ENCODE assay signal across 1 cellular context in the genomic region with DNA sequence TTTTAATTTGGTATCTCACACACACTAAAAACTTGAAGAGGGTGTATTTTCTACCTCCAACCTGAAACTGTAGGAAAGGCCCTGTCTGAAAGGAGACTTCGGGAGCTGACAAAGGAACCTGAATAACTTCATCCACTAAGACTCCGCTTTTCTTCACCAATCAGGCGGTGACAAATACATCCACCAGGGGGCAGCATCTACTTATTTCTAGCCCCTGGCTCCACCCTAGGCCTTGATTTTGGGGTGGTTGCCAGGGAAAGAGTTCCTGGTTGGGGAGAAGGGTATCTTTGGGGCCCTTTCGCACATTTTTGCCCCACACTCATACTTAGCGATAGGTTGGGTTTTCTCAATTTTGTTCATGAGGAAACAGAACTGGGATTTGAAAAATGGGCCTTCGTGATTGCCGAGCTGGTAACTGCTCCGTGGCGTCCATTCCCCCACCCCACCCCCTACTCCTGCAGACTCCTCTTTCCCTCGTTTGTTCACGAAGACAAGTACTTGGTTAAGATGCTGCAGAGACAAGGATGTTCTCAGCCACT.
TF ChIP-seq lines count a peak whose summit lies in the region.

No MANE protein-coding gene starts in this region.

TF ChIP-seq in HepG2, 621 proteins besides CTCF, POLR2A, EP300 and RAD21 (continued from another document and continues in another):
- TF ChIP-seq, protein P1, sequence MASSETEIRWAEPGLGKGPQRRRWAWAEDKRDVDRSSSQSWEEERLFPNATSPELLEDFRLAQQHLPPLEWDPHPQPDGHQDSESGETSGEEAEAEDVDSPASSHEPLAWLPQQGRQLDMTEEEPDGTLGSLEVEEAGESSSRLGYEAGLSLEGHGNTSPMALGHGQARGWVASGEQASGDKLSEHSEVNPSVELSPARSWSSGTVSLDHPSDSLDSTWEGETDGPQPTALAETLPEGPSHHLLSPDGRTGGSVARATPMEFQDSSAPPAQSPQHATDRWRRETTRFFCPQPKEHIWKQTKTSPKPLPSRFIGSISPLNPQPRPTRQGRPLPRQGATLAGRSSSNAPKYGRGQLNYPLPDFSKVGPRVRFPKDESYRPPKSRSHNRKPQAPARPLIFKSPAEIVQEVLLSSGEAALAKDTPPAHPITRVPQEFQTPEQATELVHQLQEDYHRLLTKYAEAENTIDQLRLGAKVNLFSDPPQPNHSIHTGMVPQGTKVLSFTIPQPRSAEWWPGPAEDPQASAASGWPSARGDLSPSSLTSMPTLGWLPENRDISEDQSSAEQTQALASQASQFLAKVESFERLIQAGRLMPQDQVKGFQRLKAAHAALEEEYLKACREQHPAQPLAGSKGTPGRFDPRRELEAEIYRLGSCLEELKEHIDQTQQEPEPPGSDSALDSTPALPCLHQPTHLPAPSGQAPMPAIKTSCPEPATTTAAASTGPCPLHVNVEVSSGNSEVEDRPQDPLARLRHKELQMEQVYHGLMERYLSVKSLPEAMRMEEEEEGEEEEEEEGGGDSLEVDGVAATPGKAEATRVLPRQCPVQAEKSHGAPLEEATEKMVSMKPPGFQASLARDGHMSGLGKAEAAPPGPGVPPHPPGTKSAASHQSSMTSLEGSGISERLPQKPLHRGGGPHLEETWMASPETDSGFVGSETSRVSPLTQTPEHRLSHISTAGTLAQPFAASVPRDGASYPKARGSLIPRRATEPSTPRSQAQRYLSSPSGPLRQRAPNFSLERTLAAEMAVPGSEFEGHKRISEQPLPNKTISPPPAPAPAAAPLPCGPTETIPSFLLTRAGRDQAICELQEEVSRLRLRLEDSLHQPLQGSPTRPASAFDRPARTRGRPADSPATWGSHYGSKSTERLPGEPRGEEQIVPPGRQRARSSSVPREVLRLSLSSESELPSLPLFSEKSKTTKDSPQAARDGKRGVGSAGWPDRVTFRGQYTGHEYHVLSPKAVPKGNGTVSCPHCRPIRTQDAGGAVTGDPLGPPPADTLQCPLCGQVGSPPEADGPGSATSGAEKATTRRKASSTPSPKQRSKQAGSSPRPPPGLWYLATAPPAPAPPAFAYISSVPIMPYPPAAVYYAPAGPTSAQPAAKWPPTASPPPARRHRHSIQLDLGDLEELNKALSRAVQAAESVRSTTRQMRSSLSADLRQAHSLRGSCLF (CRISPR knock-in tag; IDR thresholded peaks at IDR 0.05; ENCODE audit: borderline replicate concordance) = no peak
- TF ChIP-seq ZNF766 (CRISPR knock-in tag; IDR thresholded peaks at IDR 0.05; ENCODE audit: borderline replicate concordance) = 0 out of 2 replicates have a peak, but pooled peaks have one; percentile 41
- TF ChIP-seq, protein P2, sequence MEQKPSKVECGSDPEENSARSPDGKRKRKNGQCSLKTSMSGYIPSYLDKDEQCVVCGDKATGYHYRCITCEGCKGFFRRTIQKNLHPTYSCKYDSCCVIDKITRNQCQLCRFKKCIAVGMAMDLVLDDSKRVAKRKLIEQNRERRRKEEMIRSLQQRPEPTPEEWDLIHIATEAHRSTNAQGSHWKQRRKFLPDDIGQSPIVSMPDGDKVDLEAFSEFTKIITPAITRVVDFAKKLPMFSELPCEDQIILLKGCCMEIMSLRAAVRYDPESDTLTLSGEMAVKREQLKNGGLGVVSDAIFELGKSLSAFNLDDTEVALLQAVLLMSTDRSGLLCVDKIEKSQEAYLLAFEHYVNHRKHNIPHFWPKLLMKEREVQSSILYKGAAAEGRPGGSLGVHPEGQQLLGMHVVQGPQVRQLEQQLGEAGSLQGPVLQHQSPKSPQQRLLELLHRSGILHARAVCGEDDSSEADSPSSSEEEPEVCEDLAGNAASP (CRISPR knock-in tag; IDR thresholded peaks at IDR 0.05; ENCODE audit: borderline replicate concordance) = peak; percentile 30; the same call in 1 of the 2 replicates
- no peak; the same call in 1 of the 2 replicates for TF ChIP-seq KMT2B (CRISPR knock-in tag; IDR thresholded peaks at IDR 0.05)
- TF ChIP-seq SOX6 (IDR thresholded peaks at IDR 0.05) = no peak
- peak; percentile 38; the same call in 1 of the 2 replicates for TF ChIP-seq SOX6 (CRISPR knock-in tag; IDR thresholded peaks at IDR 0.05)
- peak; percentile 37; the same call in 1 of the 2 replicates for TF ChIP-seq BHLHE40 (IDR thresholded peaks at IDR 0.05; ENCODE audit: low read length)
- TF ChIP-seq NCOR1 (IDR thresholded peaks at IDR 0.05; ENCODE audit: borderline replicate concordance, low read length) = no peak
- TF ChIP-seq LCORL (IDR thresholded peaks at IDR 0.05) = 0 out of 2 replicates have a peak, but pooled peaks have one; percentile 11
- peak; percentile 91 for TF ChIP-seq LCORL (CRISPR knock-in tag; IDR thresholded peaks at IDR 0.05)
- TF ChIP-seq TEAD3 (CRISPR knock-in tag; optimal IDR thresholded peaks at IDR 0.05; ENCODE audit: borderline replicate concordance) = peak; percentile 34
- TF ChIP-seq ZNF557 (CRISPR knock-in tag; IDR thresholded peaks at IDR 0.05) = no peak; the same call in 1 of the 2 replicates
- TF ChIP-seq JUN (CRISPR knock-in tag; IDR thresholded peaks at IDR 0.05) = no peak
- TF ChIP-seq, protein P3, sequence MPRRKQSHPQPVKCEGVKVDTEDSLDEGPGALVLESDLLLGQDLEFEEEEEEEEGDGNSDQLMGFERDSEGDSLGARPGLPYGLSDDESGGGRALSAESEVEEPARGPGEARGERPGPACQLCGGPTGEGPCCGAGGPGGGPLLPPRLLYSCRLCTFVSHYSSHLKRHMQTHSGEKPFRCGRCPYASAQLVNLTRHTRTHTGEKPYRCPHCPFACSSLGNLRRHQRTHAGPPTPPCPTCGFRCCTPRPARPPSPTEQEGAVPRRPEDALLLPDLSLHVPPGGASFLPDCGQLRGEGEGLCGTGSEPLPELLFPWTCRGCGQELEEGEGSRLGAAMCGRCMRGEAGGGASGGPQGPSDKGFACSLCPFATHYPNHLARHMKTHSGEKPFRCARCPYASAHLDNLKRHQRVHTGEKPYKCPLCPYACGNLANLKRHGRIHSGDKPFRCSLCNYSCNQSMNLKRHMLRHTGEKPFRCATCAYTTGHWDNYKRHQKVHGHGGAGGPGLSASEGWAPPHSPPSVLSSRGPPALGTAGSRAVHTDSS (CRISPR knock-in tag; conservative IDR thresholded peaks at IDR 0.05) = no peak
- TF ChIP-seq, protein P4, sequence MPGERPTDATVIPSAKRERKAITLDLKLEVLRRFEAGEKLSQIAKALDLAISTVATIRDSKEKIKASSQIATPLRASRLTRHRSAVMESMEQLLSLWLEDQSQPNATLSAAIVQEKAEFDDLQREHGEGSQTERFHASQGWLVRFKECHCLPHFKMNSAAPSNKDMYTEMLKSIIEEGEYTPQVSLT (CRISPR knock-in tag; IDR thresholded peaks at IDR 0.05; ENCODE audit: borderline replicate concordance, low read depth) = no peak
- TF ChIP-seq TAF1 (CRISPR knock-in tag; IDR thresholded peaks at IDR 0.05) = no peak
- peak; percentile 77; the same call in 1 of the 2 replicates for TF ChIP-seq RELA (CRISPR knock-in tag; IDR thresholded peaks at IDR 0.05)
- TF ChIP-seq, protein P5, sequence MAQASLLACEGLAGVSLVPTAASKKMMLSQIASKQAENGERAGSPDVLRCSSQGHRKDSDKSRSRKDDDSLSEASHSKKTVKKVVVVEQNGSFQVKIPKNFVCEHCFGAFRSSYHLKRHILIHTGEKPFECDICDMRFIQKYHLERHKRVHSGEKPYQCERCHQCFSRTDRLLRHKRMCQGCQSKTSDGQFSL (CRISPR knock-in tag; IDR thresholded peaks at IDR 0.05) = 0 out of 2 replicates have a peak, but pooled peaks have one; percentile 43
- 0 out of 2 replicates have a peak, but pooled peaks have one; percentile 42 for TF ChIP-seq TP53 (CRISPR knock-in tag; conservative IDR thresholded peaks at IDR 0.05)
- TF ChIP-seq CBX2 (IDR thresholded peaks at IDR 0.05; ENCODE audit: low read depth, low read length) = no peak
- TF ChIP-seq CBX2 (CRISPR knock-in tag; IDR thresholded peaks at IDR 0.05; ENCODE audit: low read depth) = no peak
- peak; percentile 65 for TF ChIP-seq ELF1 (CRISPR knock-in tag; IDR thresholded peaks at IDR 0.05)
- TF ChIP-seq ZNF264 (CRISPR knock-in tag; IDR thresholded peaks at IDR 0.05) = 0 out of 2 replicates have a peak, but pooled peaks have one; percentile 25
- TF ChIP-seq ELF3 (CRISPR knock-in tag; IDR thresholded peaks at IDR 0.05) = peak; percentile 89
- TF ChIP-seq, protein P6, sequence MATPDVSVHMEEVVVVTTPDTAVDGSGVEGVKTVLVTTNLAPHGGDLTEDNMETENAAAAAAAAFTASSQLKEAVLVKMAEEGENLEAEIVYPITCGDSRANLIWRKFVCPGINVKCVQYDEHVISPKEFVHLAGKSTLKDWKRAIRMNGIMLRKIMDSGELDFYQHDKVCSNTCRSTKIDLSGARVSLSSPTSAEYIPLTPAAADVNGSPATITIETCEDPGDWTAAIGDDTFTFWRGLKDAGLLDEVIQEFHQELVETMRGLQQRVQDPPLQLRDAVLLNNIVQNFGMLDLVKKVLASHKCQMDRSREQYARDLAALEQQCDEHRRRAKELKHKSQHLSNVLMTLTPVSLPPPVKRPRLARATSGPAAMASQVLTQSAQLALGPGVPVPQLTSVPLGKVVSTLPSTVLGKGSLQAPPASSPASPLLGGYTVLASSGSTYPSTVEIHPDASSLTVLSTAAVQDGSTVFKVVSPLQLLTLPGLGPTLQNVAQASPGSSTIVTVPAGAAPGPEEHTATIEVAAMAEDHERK (CRISPR knock-in tag; IDR thresholded peaks at IDR 0.05; ENCODE audit: low read depth) = no peak
- TF ChIP-seq ZNF331 (CRISPR knock-in tag; IDR thresholded peaks at IDR 0.05) = peak; percentile 79
- TF ChIP-seq, protein P7, sequence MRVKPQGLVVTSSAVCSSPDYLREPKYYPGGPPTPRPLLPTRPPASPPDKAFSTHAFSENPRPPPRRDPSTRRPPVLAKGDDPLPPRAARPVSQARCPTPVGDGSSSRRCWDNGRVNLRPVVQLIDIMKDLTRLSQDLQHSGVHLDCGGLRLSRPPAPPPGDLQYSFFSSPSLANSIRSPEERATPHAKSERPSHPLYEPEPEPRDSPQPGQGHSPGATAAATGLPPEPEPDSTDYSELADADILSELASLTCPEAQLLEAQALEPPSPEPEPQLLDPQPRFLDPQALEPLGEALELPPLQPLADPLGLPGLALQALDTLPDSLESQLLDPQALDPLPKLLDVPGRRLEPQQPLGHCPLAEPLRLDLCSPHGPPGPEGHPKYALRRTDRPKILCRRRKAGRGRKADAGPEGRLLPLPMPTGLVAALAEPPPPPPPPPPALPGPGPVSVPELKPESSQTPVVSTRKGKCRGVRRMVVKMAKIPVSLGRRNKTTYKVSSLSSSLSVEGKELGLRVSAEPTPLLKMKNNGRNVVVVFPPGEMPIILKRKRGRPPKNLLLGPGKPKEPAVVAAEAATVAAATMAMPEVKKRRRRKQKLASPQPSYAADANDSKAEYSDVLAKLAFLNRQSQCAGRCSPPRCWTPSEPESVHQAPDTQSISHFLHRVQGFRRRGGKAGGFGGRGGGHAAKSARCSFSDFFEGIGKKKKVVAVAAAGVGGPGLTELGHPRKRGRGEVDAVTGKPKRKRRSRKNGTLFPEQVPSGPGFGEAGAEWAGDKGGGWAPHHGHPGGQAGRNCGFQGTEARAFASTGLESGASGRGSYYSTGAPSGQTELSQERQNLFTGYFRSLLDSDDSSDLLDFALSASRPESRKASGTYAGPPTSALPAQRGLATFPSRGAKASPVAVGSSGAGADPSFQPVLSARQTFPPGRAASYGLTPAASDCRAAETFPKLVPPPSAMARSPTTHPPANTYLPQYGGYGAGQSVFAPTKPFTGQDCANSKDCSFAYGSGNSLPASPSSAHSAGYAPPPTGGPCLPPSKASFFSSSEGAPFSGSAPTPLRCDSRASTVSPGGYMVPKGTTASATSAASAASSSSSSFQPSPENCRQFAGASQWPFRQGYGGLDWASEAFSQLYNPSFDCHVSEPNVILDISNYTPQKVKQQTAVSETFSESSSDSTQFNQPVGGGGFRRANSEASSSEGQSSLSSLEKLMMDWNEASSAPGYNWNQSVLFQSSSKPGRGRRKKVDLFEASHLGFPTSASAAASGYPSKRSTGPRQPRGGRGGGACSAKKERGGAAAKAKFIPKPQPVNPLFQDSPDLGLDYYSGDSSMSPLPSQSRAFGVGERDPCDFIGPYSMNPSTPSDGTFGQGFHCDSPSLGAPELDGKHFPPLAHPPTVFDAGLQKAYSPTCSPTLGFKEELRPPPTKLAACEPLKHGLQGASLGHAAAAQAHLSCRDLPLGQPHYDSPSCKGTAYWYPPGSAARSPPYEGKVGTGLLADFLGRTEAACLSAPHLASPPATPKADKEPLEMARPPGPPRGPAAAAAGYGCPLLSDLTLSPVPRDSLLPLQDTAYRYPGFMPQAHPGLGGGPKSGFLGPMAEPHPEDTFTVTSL (CRISPR knock-in tag; IDR thresholded peaks at IDR 0.05; ENCODE audit: borderline replicate concordance) = no peak
- TF ChIP-seq, protein P8, sequence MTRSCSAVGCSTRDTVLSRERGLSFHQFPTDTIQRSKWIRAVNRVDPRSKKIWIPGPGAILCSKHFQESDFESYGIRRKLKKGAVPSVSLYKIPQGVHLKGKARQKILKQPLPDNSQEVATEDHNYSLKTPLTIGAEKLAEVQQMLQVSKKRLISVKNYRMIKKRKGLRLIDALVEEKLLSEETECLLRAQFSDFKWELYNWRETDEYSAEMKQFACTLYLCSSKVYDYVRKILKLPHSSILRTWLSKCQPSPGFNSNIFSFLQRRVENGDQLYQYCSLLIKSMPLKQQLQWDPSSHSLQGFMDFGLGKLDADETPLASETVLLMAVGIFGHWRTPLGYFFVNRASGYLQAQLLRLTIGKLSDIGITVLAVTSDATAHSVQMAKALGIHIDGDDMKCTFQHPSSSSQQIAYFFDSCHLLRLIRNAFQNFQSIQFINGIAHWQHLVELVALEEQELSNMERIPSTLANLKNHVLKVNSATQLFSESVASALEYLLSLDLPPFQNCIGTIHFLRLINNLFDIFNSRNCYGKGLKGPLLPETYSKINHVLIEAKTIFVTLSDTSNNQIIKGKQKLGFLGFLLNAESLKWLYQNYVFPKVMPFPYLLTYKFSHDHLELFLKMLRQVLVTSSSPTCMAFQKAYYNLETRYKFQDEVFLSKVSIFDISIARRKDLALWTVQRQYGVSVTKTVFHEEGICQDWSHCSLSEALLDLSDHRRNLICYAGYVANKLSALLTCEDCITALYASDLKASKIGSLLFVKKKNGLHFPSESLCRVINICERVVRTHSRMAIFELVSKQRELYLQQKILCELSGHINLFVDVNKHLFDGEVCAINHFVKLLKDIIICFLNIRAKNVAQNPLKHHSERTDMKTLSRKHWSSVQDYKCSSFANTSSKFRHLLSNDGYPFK (CRISPR knock-in tag; IDR thresholded peaks at IDR 0.05; ENCODE audit: borderline replicate concordance) = peak; percentile 15; the same call in 1 of the 2 replicates
- TF ChIP-seq, protein P9, sequence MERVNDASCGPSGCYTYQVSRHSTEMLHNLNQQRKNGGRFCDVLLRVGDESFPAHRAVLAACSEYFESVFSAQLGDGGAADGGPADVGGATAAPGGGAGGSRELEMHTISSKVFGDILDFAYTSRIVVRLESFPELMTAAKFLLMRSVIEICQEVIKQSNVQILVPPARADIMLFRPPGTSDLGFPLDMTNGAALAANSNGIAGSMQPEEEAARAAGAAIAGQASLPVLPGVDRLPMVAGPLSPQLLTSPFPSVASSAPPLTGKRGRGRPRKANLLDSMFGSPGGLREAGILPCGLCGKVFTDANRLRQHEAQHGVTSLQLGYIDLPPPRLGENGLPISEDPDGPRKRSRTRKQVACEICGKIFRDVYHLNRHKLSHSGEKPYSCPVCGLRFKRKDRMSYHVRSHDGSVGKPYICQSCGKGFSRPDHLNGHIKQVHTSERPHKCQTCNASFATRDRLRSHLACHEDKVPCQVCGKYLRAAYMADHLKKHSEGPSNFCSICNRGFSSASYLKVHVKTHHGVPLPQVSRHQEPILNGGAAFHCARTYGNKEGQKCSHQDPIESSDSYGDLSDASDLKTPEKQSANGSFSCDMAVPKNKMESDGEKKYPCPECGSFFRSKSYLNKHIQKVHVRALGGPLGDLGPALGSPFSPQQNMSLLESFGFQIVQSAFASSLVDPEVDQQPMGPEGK (CRISPR knock-in tag; IDR thresholded peaks at IDR 0.05) = peak; percentile 46; the same call in 1 of the 2 replicates
